ENCODE assay signal across 21 cellular contexts in genomic region chr1:54649921-54650320, GRCh38. TPM values are rescaled to one million over a fixed set of nuclear protein-coding genes. Genes with fewer than 3 reads are reported as not detected.
A peak's percentile ranks its signal among the peaks of the same experiment; 100 is the strongest.
DNase-seq lines count a peak whose midpoint lies in the region; ATAC-seq, FAIRE-seq and TF ChIP-seq lines count a peak whose summit lies in the region.
"Had no signal": no experiment of that assay in that cellular context is flagged by ENCODE, and none has a peak within 500 bp of the region (broad histone marks: within the 10 kb centered on the region; RNA-seq: fewer than 3 reads in every experiment).

No MANE protein-coding gene starts in this region.

- H3K27ac ChIP-seq in A549 (peak overlapping the region in 1 of 2 experiments; percentile 61; a peak in 2 of 6 replicates), colonic mucosa (peak overlapping the region; percentile 63), ovary (no peak overlapping the region)
- H3K27ac ChIP-seq: BLaER1 treated with 17β-estradiol and CSF1 and Interleukin-3, amounts not matched to agents 10 nM and 100 nM had no signal

- peak overlapping the region in 1 of 2 donors; percentile 68 for H3K9ac ChIP-seq in colonic mucosa (ENCODE audit: low read depth in 2 of 2, low read length in 2 of 2)
- H3K9ac ChIP-seq: BLaER1 treated with 17β-estradiol and CSF1 and Interleukin-3, amounts not matched to agents 10 nM and 100 nM had no signal

- TF ChIP-seq CTCF in A549 (IDR thresholded peaks at IDR 0.05) (no peak), colonic mucosa (IDR thresholded peaks at IDR 0.05) (no peak), nephron (IDR thresholded peaks at IDR 0.05; ENCODE audit: unreplicated experiment in 3 of 3) (no peak), ovary (IDR thresholded peaks at IDR 0.05) (no peak), osteocyte (IDR thresholded peaks at IDR 0.05) (no peak)

- H3K27ac Mint-ChIP-seq in nephron (peak overlapping the region in 2 of 3 experiments; percentile 21 to 93), osteocyte (ENCODE audit: unreplicated experiment) (no peak overlapping the region)

- H3K9me3 Mint-ChIP-seq in nephron = peaks cover 13% of the 10 kb centered on the region
- no peaks in the 10 kb centered on the region for H3K9me3 Mint-ChIP-seq in osteocyte (ENCODE audit: unreplicated experiment)
- H3K9me3 Mint-ChIP-seq: CD4-positive, CD25-positive, alpha-beta regulatory T cell had no signal

- H3K4me1 Mint-ChIP-seq in nephron (peaks cover 27% of the 10 kb centered on the region), osteocyte (ENCODE audit: unreplicated experiment) (no peaks in the 10 kb centered on the region)
- H3K4me1 Mint-ChIP-seq: CD4-positive, CD25-positive, alpha-beta regulatory T cell had no signal

- POLR2A ChIA-PET in A549 (lab: Yijun Ruan, JAX) = no interaction called here

- TF ChIP-seq EP300 in A549 (IDR thresholded peaks at IDR 0.05) (no peak), ovary (IDR thresholded peaks at IDR 0.05) (no peak)

- TF ChIP-seq POLR2A in A549 (IDR thresholded peaks at IDR 0.05; ENCODE audit: low read length) (no peak), ovary (IDR thresholded peaks at IDR 0.05) (no peak)

- H3K9me3 ChIP-seq in A549 = no peaks in the 10 kb centered on the region
- no peaks in the 10 kb centered on the region for H3K9me3 ChIP-seq in colonic mucosa
- H3K9me3 ChIP-seq in ovary = no peaks in the 10 kb centered on the region

- DNase-seq in A549 (ENCODE audit: low read depth in 1 of 2, low spot score in 1 of 2) (no peak), colonic mucosa (peak; percentile 23), left colon (no peak), Right ventricle myocardium superior (no peak), ovary (no peak), osteocyte (ENCODE audit: extremely low spot score, unreplicated experiment) (no peak)
- DNase-seq: 8988T; ACHN; Calu3; CD4-positive, CD25-positive, alpha-beta regulatory T cell; DMS 273 treated with DMSO at 0.1 percent for 48 hours; DMS79; HCEC 1CT had no signal

- ATAC-seq in A549 (peak in 1 of 2 experiments; percentile 56; a peak in 3 of 6 replicates), left colon (peak; percentile 41), Right ventricle myocardium superior (ENCODE audit: poor library complexity) (no peak), HG03457 (IDR thresholded peaks at IDR 0.05; ENCODE audit: unreplicated experiment) (no peak)
- ATAC-seq: GM12878 had no signal

- no peak for FAIRE-seq in A549 (lab: Jason Lieb, UNC)
- FAIRE-seq: GM12878, GM18507 had no signal

- intact Hi-C loops in colonic mucosa (cut with DNase I) (no loop called here), left colon (cut with DNase I, micrococcal nuclease) (no loop called here), Right ventricle myocardium superior (cut with DNase I) (no loop called here), ovary (cut with DNase I) (no loop called here)

- H3K4me3 ChIP-seq in A549 (no peak overlapping the region), colonic mucosa (no peak overlapping the region), ovary (no peak overlapping the region)
- H3K4me3 ChIP-seq: BLaER1 treated with 17β-estradiol and CSF1 and Interleukin-3, amounts not matched to agents 10 nM and 100 nM; GM12878 had no signal

- TF ChIP-seq RAD21 in A549 (conservative IDR thresholded peaks at IDR 0.05 in 1 of 2, IDR thresholded peaks at IDR 0.05 in 1 of 2) = no peak

- H3K36me3 Mint-ChIP-seq in nephron (ENCODE audit: low read depth) (peaks cover 7% of the 10 kb centered on the region), osteocyte (ENCODE audit: unreplicated experiment) (no peaks in the 10 kb centered on the region)
- H3K36me3 Mint-ChIP-seq: CD4-positive, CD25-positive, alpha-beta regulatory T cell had no signal

- H3K27me3 Mint-ChIP-seq in nephron (ENCODE audit: low read depth) = no peaks in the 10 kb centered on the region
- peaks cover 37% of the 10 kb centered on the region for H3K27me3 Mint-ChIP-seq in osteocyte (ENCODE audit: unreplicated experiment)

- H3K36me3 ChIP-seq in colonic mucosa = no peaks in the 10 kb centered on the region
- H3K36me3 ChIP-seq in ovary = no peaks in the 10 kb centered on the region
- H3K36me3 ChIP-seq: BLaER1 treated with 17β-estradiol and CSF1 and Interleukin-3, amounts not matched to agents 10 nM and 100 nM had no signal

- H3K27me3 ChIP-seq in colonic mucosa = no peaks in the 10 kb centered on the region
- H3K27me3 ChIP-seq in ovary = no peaks in the 10 kb centered on the region
- H3K27me3 ChIP-seq: BLaER1 treated with 17β-estradiol and CSF1 and Interleukin-3, amounts not matched to agents 10 nM and 100 nM had no signal

- peak overlapping the region; percentile 60 for H3K4me2 ChIP-seq in A549
- H3K4me2 ChIP-seq: BLaER1 treated with 17β-estradiol and CSF1 and Interleukin-3, amounts not matched to agents 10 nM and 100 nM had no signal

- H3K4me3 Mint-ChIP-seq in nephron (no peak overlapping the region), osteocyte (ENCODE audit: unreplicated experiment) (no peak overlapping the region)
- H3K4me3 Mint-ChIP-seq: CD4-positive, CD25-positive, alpha-beta regulatory T cell had no signal

- H3K4me1 ChIP-seq in A549 (peaks cover 18% of the 10 kb centered on the region), colonic mucosa (peaks cover 7% of the 10 kb centered on the region), ovary (ENCODE audit: insufficient read depth) (no peaks in the 10 kb centered on the region)

- CTCF ChIA-PET in A549 (lab: Yijun Ruan, JAX) = interaction anchor here (1.1 kb wide), 1 partner anchor 21 kb away, joined by 4 read pairs; no protein-coding TSS in a partner anchor

- WGBS in A549 (ENCODE audit: missing lambda C conversion rate) = 86% methylated on average over 1 of the region's 1 CpG
- WGBS in ovary, 3 donors = 88 to 97% (median 94%) methylated on average over 1 of the region's 1 CpG

TF ChIP-seq in A549, 52 proteins besides CTCF, POLR2A, EP300 and RAD21:
- TF ChIP-seq KDM5A (IDR thresholded peaks at IDR 0.05) (no peak), NFE2L2 (conservative IDR thresholded peaks at IDR 0.05; ENCODE audit: low read length) (no peak), RARB (CRISPR knock-in tag; IDR thresholded peaks at IDR 0.05) (no peak), RNF2 (IDR thresholded peaks at IDR 0.05; ENCODE audit: borderline replicate concordance, low read depth) (no peak), NR3C1 (IDR thresholded peaks at IDR 0.05) (no peak), ZC3H11A (IDR thresholded peaks at IDR 0.05) (no peak), TP53 (CRISPR knock-in tag; IDR thresholded peaks at IDR 0.05) (no peak), HOXB13 (CRISPR knock-in tag; IDR thresholded peaks at IDR 0.05; ENCODE audit: low read depth) (no peak), CHD4 (IDR thresholded peaks at IDR 0.05; ENCODE audit: borderline replicate concordance) (no peak), HOXA7 (CRISPR knock-in tag; IDR thresholded peaks at IDR 0.05) (no peak), POLR2AphosphoS2 (conservative IDR thresholded peaks at IDR 0.05; ENCODE audit: low read length) (no peak)

RNA-seq across cellular contexts. Expression of gene MROH7, which starts 8.3 kb away (rescaled TPM):
- polyA plus RNA-seq in A549 (2011; rRNA removed) (0.04 TPM in 1 of 2 replicates, not detected in the other), A549 (2017; fragmentation: RNase III; extraction: RNeasy Plus Mini Kit Qiagen cat#74134 plus additional on column Dnase treatment) (not detected in 3 replicates), ovary (1 to 10 TPM; 3.1 to 3.4 TPM)
- polyA plus RNA-seq in A549 (2012; cell fraction: cytosol; rRNA removed) = not detected in 2 replicates
- 0.10 and 0.11 TPM in 2 replicates for polyA plus RNA-seq in A549 (2012; cell fraction: nucleus; rRNA removed)
- polyA minus RNA-seq in A549 (2011; rRNA and poly(A)+ RNA removed) = not detected in 2 replicates
- total RNA-seq in colonic mucosa (1 to 10 TPM; 3.7 to 5.5 TPM), left colon (10 to 100 TPM; 11.8 to 14.2 TPM), Right ventricle myocardium superior (4.5 TPM), ovary (10 to 100 TPM in 3 of 7 donors, 1 to 10 TPM in 4; 4.6 to 20.9 (median 9.7) TPM), osteocyte (0.11 TPM in 1 of 2 replicates, not detected in the other)
- total RNA-seq: CD4-positive, CD25-positive, alpha-beta regulatory T cell; G401; H4; HT1080 had no signal
- polyA plus RNA-seq: CD4-positive, CD25-positive, alpha-beta regulatory T cell; GM12878 had no signal

RNA-seq across cellular contexts. Expression of gene FAM151A, which starts 26.6 kb away (rescaled TPM):
- polyA plus RNA-seq in A549 (2011; rRNA removed) (not detected in 2 replicates), A549 (2017; fragmentation: RNase III; extraction: RNeasy Plus Mini Kit Qiagen cat#74134 plus additional on column Dnase treatment) (not detected in 3 replicates), ovary (under 1 TPM in 1 of 2 donors, not detected in 1; 0.06 TPM)
- 0.01 TPM in 1 of 2 replicates, not detected in the other for polyA plus RNA-seq in A549 (2012; cell fraction: cytosol; rRNA removed)
- polyA plus RNA-seq in A549 (2012; cell fraction: nucleus; rRNA removed) = 0.02 TPM in 1 of 2 replicates, not detected in the other
- not detected in 2 replicates for polyA minus RNA-seq in A549 (2011; rRNA and poly(A)+ RNA removed)
- total RNA-seq in colonic mucosa (1 to 10 TPM in 1 of 2 donors, under 1 TPM in 1; 0.66 to 2.8 TPM), left colon (1 to 10 TPM; 4.5 to 7.8 TPM), Right ventricle myocardium superior (2.1 TPM), ovary (not detected), osteocyte (not detected in 2 replicates)
- total RNA-seq: Calu3; CD4-positive, CD25-positive, alpha-beta regulatory T cell; H4; HT1080 had no signal
- polyA plus RNA-seq: CD4-positive, CD25-positive, alpha-beta regulatory T cell had no signal
